In the genomic region with DNA sequence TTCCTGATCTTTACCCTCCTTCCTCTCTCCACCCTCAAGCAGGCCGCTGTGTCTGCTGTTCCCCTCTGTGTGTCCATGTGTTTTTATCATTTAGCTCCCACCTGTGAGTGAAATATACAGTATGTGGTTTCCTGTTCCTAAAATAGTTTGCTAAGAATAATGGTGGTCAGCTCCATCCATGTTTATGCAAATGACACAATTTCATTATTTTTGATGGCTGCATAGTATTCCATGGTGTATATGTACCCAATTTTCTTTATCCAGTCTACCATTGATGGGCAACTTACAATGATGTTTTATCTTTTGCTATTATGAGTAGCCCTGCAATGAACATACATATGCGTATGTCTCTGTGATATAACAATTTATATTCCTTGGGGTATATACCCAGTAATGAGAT, we compare ENCODE assay signal across 11 cellular contexts.
"Had no signal": no experiment of that assay in that cellular context is flagged by ENCODE, and none has a peak within 500 bp of the region (broad histone marks: within the 10 kb centered on the region; RNA-seq: fewer than 3 reads in every experiment).

No MANE protein-coding gene starts in this region.

- H2AFZ ChIP-seq: GM23248, GM23338 had no signal

- H3K4me3 ChIP-seq: GM23248, GM23338, HAP-1 had no signal

- H3K36me3 ChIP-seq: HAP-1 had no signal

- H3K4me1 ChIP-seq: HAP-1 had no signal

- FAIRE-seq: H1, H54 had no signal

- H3K9me3 ChIP-seq: HAP-1 had no signal

- H3K9ac ChIP-seq: GM23248 had no signal

- H3K4me2 ChIP-seq: GM23338 had no signal

- H3K27ac ChIP-seq: GM23248 had no signal

- ATAC-seq: GM23338, HCT116 had no signal

- DNase-seq: GM23248, GOT3, H7, H9, HCEC 1CT, HFFc6 had no signal
